In the genomic region with DNA sequence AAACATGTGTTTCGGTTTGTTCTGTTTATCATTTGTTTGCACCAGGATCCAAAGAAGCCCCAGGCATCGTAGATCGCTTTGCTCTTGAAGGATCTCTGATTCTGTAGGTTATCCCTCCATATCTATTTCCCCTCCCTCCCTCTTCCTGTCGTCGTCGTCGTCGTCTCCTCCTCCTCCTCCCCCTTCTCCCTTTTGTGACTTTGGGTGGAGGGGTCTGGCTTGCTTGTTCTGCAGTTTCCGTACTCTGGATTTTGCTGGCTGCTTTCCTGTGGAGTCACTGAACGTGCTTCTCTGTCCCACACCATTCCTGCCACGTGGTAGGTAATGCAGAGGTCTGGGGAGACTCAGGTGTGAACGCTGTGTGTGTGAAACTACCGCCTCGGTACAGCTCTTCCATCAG, we compare ENCODE assay signal across 14 cellular contexts.
"Had no signal": no experiment of that assay in that cellular context is flagged by ENCODE, and none has a peak within 500 bp of the region (broad histone marks: within the 10 kb centered on the region; RNA-seq: fewer than 3 reads in every experiment).

No MANE protein-coding gene starts in this region.

- H3K36me3 ChIP-seq: gastrocnemius medialis, pancreas, upper lobe of right lung had no signal

- H3K9me3 ChIP-seq: body of pancreas, gastrocnemius medialis, pancreas, upper lobe of right lung had no signal

- H3K4me1 ChIP-seq: pancreas had no signal

- H3K4me3 Mint-ChIP-seq: activated CD4-positive, alpha-beta T cell treated with anti-CD3 and anti-CD28 coated beads, Interleukin-2, amount 10 ng/mL, durations not matched to agents 7 days and 5 days; stimulated activated naive CD8-positive, alpha-beta T cell treated with anti-CD3 and anti-CD28 coated beads, Interleukin-15, Interleukin-2, amounts not matched to agents 100 ng/mL and 50 ng/mL, for 24 hours had no signal

- H3K27me3 Mint-ChIP-seq: activated CD4-positive, alpha-beta T cell treated with anti-CD3 and anti-CD28 coated beads, Interleukin-2, amount 10 ng/mL, durations not matched to agents 7 days and 5 days; stimulated activated naive CD8-positive, alpha-beta T cell treated with anti-CD3 and anti-CD28 coated beads, Interleukin-15, Interleukin-2, amounts not matched to agents 100 ng/mL and 50 ng/mL, for 24 hours had no signal

- DNase-seq: activated CD4-positive, alpha-beta T cell treated with anti-CD3 and anti-CD28 coated beads, Interleukin-2, amount 10 ng/mL, durations not matched to agents 7 days and 5 days; body of pancreas; central memory CD4-positive, alpha-beta T cell; cortex of kidney; effector memory CD4-positive, alpha-beta T cell; gastrocnemius medialis; mesendoderm; pancreas; stimulated activated CD4-positive, alpha-beta T cell treated with anti-CD3 and anti-CD28 coated beads, Interleukin-15, amount 100 ng/mL, for 24 hours; stimulated activated CD4-positive, alpha-beta T cell treated with anti-CD3 and anti-CD28 coated beads, Interleukin-4, amount 100 ng/mL, for 24 hours; T1000; upper lobe of right lung had no signal

- ATAC-seq: body of pancreas, gastrocnemius medialis, pancreas, upper lobe of right lung had no signal

- H3K27ac Mint-ChIP-seq: activated CD4-positive, alpha-beta T cell treated with anti-CD3 and anti-CD28 coated beads, Interleukin-2, amount 10 ng/mL, durations not matched to agents 7 days and 5 days; stimulated activated naive CD8-positive, alpha-beta T cell treated with anti-CD3 and anti-CD28 coated beads, Interleukin-15, Interleukin-2, amounts not matched to agents 100 ng/mL and 50 ng/mL, for 24 hours had no signal

- H3K27me3 ChIP-seq: body of pancreas, gastrocnemius medialis, pancreas, upper lobe of right lung had no signal

- H3K4me3 ChIP-seq: body of pancreas, gastrocnemius medialis, pancreas, upper lobe of right lung had no signal

- FAIRE-seq: pancreas had no signal

- H3K9me3 Mint-ChIP-seq: activated CD4-positive, alpha-beta T cell treated with anti-CD3 and anti-CD28 coated beads, Interleukin-2, amount 10 ng/mL, durations not matched to agents 7 days and 5 days; stimulated activated naive CD8-positive, alpha-beta T cell treated with anti-CD3 and anti-CD28 coated beads, Interleukin-15, Interleukin-2, amounts not matched to agents 100 ng/mL and 50 ng/mL, for 24 hours had no signal

- H3K27ac ChIP-seq: body of pancreas, epithelial cell of prostate, gastrocnemius medialis, pancreas, upper lobe of right lung had no signal
